Comparison of ENCODE assay signal across 8 cellular contexts in the genomic region with DNA sequence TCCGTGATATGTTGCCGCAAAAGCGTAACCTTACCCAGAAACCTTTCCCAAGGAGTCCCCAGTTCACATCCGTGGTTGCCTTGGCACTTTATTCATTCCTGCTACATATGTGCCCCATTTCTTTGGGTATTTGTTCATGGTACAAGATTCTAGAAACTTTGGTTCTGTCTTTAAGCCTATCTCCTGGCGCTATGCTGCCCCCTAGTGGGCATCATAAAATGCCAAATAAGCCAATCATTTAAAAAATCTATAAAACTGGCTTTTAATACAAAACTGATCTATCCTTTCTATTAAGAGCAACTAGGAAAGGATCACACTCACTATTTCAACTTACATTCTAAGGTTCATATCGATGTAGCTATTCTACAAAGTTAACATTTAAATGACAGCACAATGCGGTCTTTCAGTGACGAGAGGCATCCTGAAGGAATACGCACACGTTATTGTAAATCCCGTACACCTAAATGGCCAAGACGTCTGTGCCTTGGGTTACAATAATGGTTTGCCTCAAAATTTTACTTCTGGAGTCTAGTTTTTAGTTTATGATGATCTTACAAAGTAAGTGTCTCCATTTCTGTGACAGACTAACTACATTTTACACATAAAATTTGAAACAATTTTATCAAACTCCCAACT. TPM values are rescaled to one million over a fixed set of nuclear protein-coding genes. Genes with fewer than 3 reads are reported as not detected.
A peak's percentile ranks its signal among the peaks of the same experiment; 100 is the strongest.
DNase-seq lines count a peak whose midpoint lies in the region; ATAC-seq and TF ChIP-seq lines count a peak whose summit lies in the region.

No MANE protein-coding gene starts in this region.

- TF ChIP-seq RAD21 in Ishikawa (IDR thresholded peaks at IDR 0.05; ENCODE audit: low read depth): peak; percentile 89

- no peaks in the 10 kb centered on the region for H3K9me3 ChIP-seq in DOHH2 (ENCODE audit: control insufficient read depth, insufficient read depth, low read length)
- H3K9me3 ChIP-seq in left lung: no peaks in the 10 kb centered on the region

- H3K4me3 ChIP-seq in DOHH2 (ENCODE audit: low read length): no peak overlapping the region
- H3K4me3 ChIP-seq in left lung: no peak overlapping the region

- H4K20me1 ChIP-seq in DOHH2 (ENCODE audit: control insufficient read depth, insufficient read depth, low read depth, low read length): no peaks in the 10 kb centered on the region

- H3K27ac ChIP-seq in DOHH2 (ENCODE audit: low read depth, low read length): no peak overlapping the region
- no peak overlapping the region for H3K27ac ChIP-seq in left lung

- no peaks in the 10 kb centered on the region for H3K4me1 Mint-ChIP-seq in T-helper 2 cell treated with Interferon-gamma antibody and Interleukin-4, amounts not matched to agents 5 μg/mL and 100 μg/mL, for 36 hours (ENCODE audit: low read depth)
- H3K4me1 Mint-ChIP-seq in MCF 10A (ENCODE audit: insufficient read depth, unreplicated experiment): no peaks in the 10 kb centered on the region

- ATAC-seq in left lung: peak; percentile 68

- no peaks in the 10 kb centered on the region for H3K79me2 ChIP-seq in DOHH2 (ENCODE audit: control insufficient read depth, low read length)

- CTCF ChIA-PET in MCF 10A (lab: Yijun Ruan, JAX): interaction anchor here (0.5 to 6.1 kb wide), 15 partner anchors 13 to 999 kb away, joined by 3 to 67 read pairs (median 4); partner anchors contain the start of gene PIWIL3

- no peaks in the 10 kb centered on the region for H3K36me3 ChIP-seq in DOHH2 (ENCODE audit: control insufficient read depth, low read length)
- no peaks in the 10 kb centered on the region for H3K36me3 ChIP-seq in left lung

- no peak overlapping the region for H3K27ac Mint-ChIP-seq in T-helper 2 cell treated with Interferon-gamma antibody and Interleukin-4, amounts not matched to agents 5 μg/mL and 100 μg/mL, for 36 hours
- H3K27ac Mint-ChIP-seq in MCF 10A (ENCODE audit: low read depth, unreplicated experiment): no peak overlapping the region

- H3K27me3 ChIP-seq in DOHH2 (ENCODE audit: control insufficient read depth, low read length) (peaks cover 6% of the 10 kb centered on the region; the same call in 1 of the 2 replicates), left lung (peaks cover 0 to 11% of the 10 kb centered on the region in 2 donors)

- no TSS peak for BruUV-seq in MCF 10A (replicated peaks; lab: Mats Ljungman, UMichigan)

- no peak overlapping the region for H3K4me3 Mint-ChIP-seq in T-helper 2 cell treated with Interferon-gamma antibody and Interleukin-4, amounts not matched to agents 5 μg/mL and 100 μg/mL, for 36 hours
- H3K4me3 Mint-ChIP-seq in MCF 10A (ENCODE audit: unreplicated experiment): no peak overlapping the region

- peak; percentile 11 for DNase-seq in T-helper 2 cell treated with Interferon-gamma antibody and Interleukin-4, amounts not matched to agents 5 μg/mL and 100 μg/mL, for 36 hours (ENCODE audit: low spot score)
- peak; percentile 71 for DNase-seq in MCF 10A (ENCODE audit: unreplicated experiment)
- no peak for DNase-seq in left lung
- peak; percentile 9 for DNase-seq in stimulated activated CD8-positive, alpha-beta memory T cell treated with anti-CD3 and anti-CD28 coated beads, Interleukin-12 subunit alpha, Interleukin-12 subunit beta, amount 100 ng/mL, for 24 hours (ENCODE audit: extremely low read depth)
- DNase-seq in NCI-H128 (lab: John Stamatoyannopoulos, UW; ENCODE audit: unreplicated experiment): no peak
- no peak for DNase-seq in posterior vena cava (ENCODE audit: low spot score)

- no peaks in the 10 kb centered on the region for H3K9me2 ChIP-seq in DOHH2 (replicated peaks; ENCODE audit: control insufficient read depth, low read length)

- H3K4me1 ChIP-seq in DOHH2 (ENCODE audit: control insufficient read depth, low read length): peaks cover 23% of the 10 kb centered on the region
- H3K4me1 ChIP-seq in left lung: no peaks in the 10 kb centered on the region

- no peaks in the 10 kb centered on the region for H3F3A ChIP-seq in DOHH2 (ENCODE audit: control insufficient read depth, insufficient read depth)

- no peak overlapping the region for H3K4me2 ChIP-seq in DOHH2 (ENCODE audit: low read length)

- no peaks in the 10 kb centered on the region for H3K36me3 Mint-ChIP-seq in T-helper 2 cell treated with Interferon-gamma antibody and Interleukin-4, amounts not matched to agents 5 μg/mL and 100 μg/mL, for 36 hours (ENCODE audit: low read depth)
- H3K36me3 Mint-ChIP-seq in MCF 10A (ENCODE audit: insufficient read depth, unreplicated experiment): no peaks in the 10 kb centered on the region

- TF ChIP-seq CTCF in DOHH2 (IDR thresholded peaks at IDR 0.05; ENCODE audit: low read depth, low read length, poor library complexity, severe bottlenecking): peak; percentile 95
- peak; percentile 57 for TF ChIP-seq CTCF in MCF 10A (IDR thresholded peaks at IDR 0.05; ENCODE audit: unreplicated experiment)
- TF ChIP-seq CTCF in left lung (IDR thresholded peaks at IDR 0.05): peak; percentile 74 to 92

- POLR2A ChIA-PET in MCF 10A (lab: Yijun Ruan, JAX): no interaction called here

- H3K9me3 Mint-ChIP-seq in T-helper 2 cell treated with Interferon-gamma antibody and Interleukin-4, amounts not matched to agents 5 μg/mL and 100 μg/mL, for 36 hours: no peaks in the 10 kb centered on the region
- no peaks in the 10 kb centered on the region for H3K9me3 Mint-ChIP-seq in MCF 10A (ENCODE audit: unreplicated experiment)

- intact Hi-C loops in MCF 10A (cut with micrococcal nuclease) (loop anchor here (10.0 kb wide), 1 partner anchor 93 kb away; no protein-coding TSS in a partner anchor), left lung (cut with DNase I) (no loop called here), posterior vena cava (cut with DNase I) (no loop called here)

- TF ChIP-seq EP300 in Ishikawa (IDR thresholded peaks at IDR 0.05; ENCODE audit: borderline replicate concordance): no peak

- H3K27me3 Mint-ChIP-seq in T-helper 2 cell treated with Interferon-gamma antibody and Interleukin-4, amounts not matched to agents 5 μg/mL and 100 μg/mL, for 36 hours (ENCODE audit: low read depth): peaks cover 16% of the 10 kb centered on the region
- peaks cover 53% of the 10 kb centered on the region for H3K27me3 Mint-ChIP-seq in MCF 10A (ENCODE audit: insufficient read depth, unreplicated experiment)

TF ChIP-seq in Ishikawa, 13 proteins besides CTCF, POLR2A, EP300 and RAD21:
- TF ChIP-seq ZBTB7A (IDR thresholded peaks at IDR 0.05; ENCODE audit: low read depth) (no peak), NFIC (IDR thresholded peaks at IDR 0.05) (no peak), MAX (IDR thresholded peaks at IDR 0.05) (no peak)

RNA-seq across cellular contexts. Expression of gene PIWIL3, which starts 16.2 kb away (rescaled TPM):
- not detected in 2 replicates for total RNA-seq in MCF 10A (2022)
- total RNA-seq in left lung: not detected
- total RNA-seq in posterior vena cava: not detected

RNA-seq across cellular contexts. Expression of gene SGSM1, which starts 47.7 kb away (rescaled TPM):
- total RNA-seq in MCF 10A (2022): 0.10 and 0.14 TPM in 2 replicates
- 1 to 10 TPM; 2.0 to 2.8 TPM for total RNA-seq in left lung
- 1 to 10 TPM; 1.4 to 1.9 TPM for total RNA-seq in posterior vena cava

Comparison
In these comparisons a context has a peak if more than half of its experiments do, and no peak if none do; other contexts are left out.
1. DNase-seq: peak in T-helper 2 cell treated with Interferon-gamma antibody and Interleukin-4, amounts not matched to agents 5 μg/mL and 100 μg/mL, for 36 hours (single experiment), MCF 10A (single experiment) and stimulated activated CD8-positive, alpha-beta memory T cell treated with anti-CD3 and anti-CD28 coated beads, Interleukin-12 subunit alpha, Interleukin-12 subunit beta, amount 100 ng/mL, for 24 hours (single experiment); none in left lung (0 of 2), NCI-H128 (single experiment) and posterior vena cava (single experiment).
2. Peak in every context shown above with its lines, with median percentiles within 50 percentile points of each other: CTCF ChIP-seq.